ENCODE assay signal across 22 cellular contexts in genomic region chr12:49301759-49302158, GRCh38. TPM values are rescaled to one million over a fixed set of nuclear protein-coding genes. Genes with fewer than 3 reads are reported as not detected.
DNase-seq lines count a peak whose midpoint lies in the region; ATAC-seq, FAIRE-seq and TF ChIP-seq lines count a peak whose summit lies in the region.
"Had no signal": no experiment of that assay in that cellular context is flagged by ENCODE, and none has a peak within 500 bp of the region (broad histone marks: within the 10 kb centered on the region; RNA-seq: fewer than 3 reads in every experiment).

No MANE protein-coding gene starts in this region.

- TF ChIP-seq EP300 in GM12878 (IDR thresholded peaks at IDR 0.05; ENCODE audit: borderline replicate concordance in 1 of 2, control insufficient read depth in 1 of 2, low read depth in 2 of 2, low read length in 2 of 2): no peak

- intact Hi-C loops in GM12878 (cut with micrococcal nuclease; ENCODE audit: unreplicated experiment): no loop called here

- H4K20me1 ChIP-seq in DND-41 (ENCODE audit: insufficient read depth, low read length): no peaks in the 10 kb centered on the region
- no peaks in the 10 kb centered on the region for H4K20me1 ChIP-seq in GM12878 (ENCODE audit: control insufficient read depth, insufficient read depth)

- CTCF ChIA-PET in GM12878 (lab: Yijun Ruan, JAX): interaction anchor here (1.6 to 3.2 kb wide), 3 partner anchors 13 to 56 kb away, joined by 5 to 13 read pairs (median 12); no protein-coding TSS in a partner anchor
- CTCF ChIA-PET in HEK293T (lab: Yijun Ruan, JAX): interaction anchor here (0.9 to 1.3 kb wide), 4 partner anchors 13 to 46 kb away, joined by 3 read pairs; no protein-coding TSS in a partner anchor

- WGBS in GM12878 (ENCODE audit: insufficient coverage, insufficient replicate concordance, low lambda C conversion rate, missing lambda C conversion rate): 2% methylated on average over 4 of the region's 4 CpGs

- no peak for TF ChIP-seq POLR2A in GM12878 (IDR thresholded peaks at IDR 0.05; ENCODE audit: low read depth, low read length)

- H2AFZ ChIP-seq in DND-41 (ENCODE audit: low read depth, low read length) (peak overlapping the region; percentile 71), GM12878 (ENCODE audit: control insufficient read depth, low read depth, low read length) (peak overlapping the region; percentile 41; the same call in 1 of the 2 replicates)
- H2AFZ ChIP-seq: parathyroid adenoma had no signal

- no peaks in the 10 kb centered on the region for H3K79me2 ChIP-seq in DND-41 (ENCODE audit: insufficient read depth, low read length)
- no peaks in the 10 kb centered on the region for H3K79me2 ChIP-seq in GM12878 (ENCODE audit: control insufficient read depth, insufficient read depth, low read length)
- H3K79me2 ChIP-seq: parathyroid adenoma had no signal

- peaks cover 6% of the 10 kb centered on the region for H3K4me1 ChIP-seq in DND-41 (ENCODE audit: insufficient read depth, low read length)
- H3K4me1 ChIP-seq in GM12878 (ENCODE audit: control insufficient read depth, insufficient read depth, low read length): peaks cover 5% of the 10 kb centered on the region

- POLR2A ChIA-PET in GM12878 (lab: Charles Lee) (no interaction called here), HEK293T (lab: Yijun Ruan, JAX) (interaction anchor here (5.0 kb wide), 1 partner anchor 21 kb away, joined by 31 read pairs; the partner anchor contains the start of gene TROAP)

- SMC1A ChIA-PET in GM12878 (lab: Charles Lee; ENCODE audit: uncharacterized antibody, unreplicated experiment): interaction anchor here (1.1 kb wide), 1 partner anchor 234 kb away, joined by 3 read pairs; no protein-coding TSS in a partner anchor

- H3K9me3 ChIP-seq in DND-41 (ENCODE audit: insufficient read depth, low read length, severe bottlenecking) (no peaks in the 10 kb centered on the region), GM12878 (replicated peaks; ENCODE audit: control insufficient read depth, insufficient read depth, low read length) (no peaks in the 10 kb centered on the region)
- H3K9me3 ChIP-seq: A549, vagina had no signal

- FAIRE-seq in GM12878 (lab: Jason Lieb, UNC): peak; percentile 71
- FAIRE-seq: A549, frontal cortex had no signal

- H3K9ac ChIP-seq in DND-41 (ENCODE audit: low read depth, low read length): no peak overlapping the region
- no peak overlapping the region for H3K9ac ChIP-seq in GM12878 (ENCODE audit: control insufficient read depth, insufficient read depth, low read length)
- H3K9ac ChIP-seq: KMS-11, parathyroid adenoma had no signal

- ATAC-seq in DND-41 (ENCODE audit: insufficient read depth, low read depth) (peak; percentile 89), GM12878 (peak; percentile 41; the same call in 2 of the 3 replicates), GM21447 (IDR thresholded peaks at IDR 0.05; ENCODE audit: unreplicated experiment) (no peak)
- ATAC-seq: A549; naive thymus-derived CD4-positive, alpha-beta T cell had no signal

- in situ Hi-C loops in GM12878 (cut with MboI): no loop called here

- no peak for TF ChIP-seq CTCF in DND-41 (IDR thresholded peaks at IDR 0.05; ENCODE audit: borderline replicate concordance, extremely low read depth, low read length, poor library complexity, severe bottlenecking)
- no peak for TF ChIP-seq CTCF in GM12878 (IDR thresholded peaks at IDR 0.05 in 2 of 3, conservative IDR thresholded peaks at IDR 0.05 in 1 of 3; ENCODE audit: control insufficient read depth in 2 of 3, extremely low read depth in 1 of 3, insufficient read depth in 1 of 3, low read depth in 3 of 3, low read length in 3 of 3)

- RAD21 ChIA-PET in GM12878 (lab: Charles Lee; ENCODE audit: unreplicated experiment): interaction anchor here (1.1 to 1.6 kb wide), 2 partner anchors 10 to 45 kb away, joined by 3 to 4 read pairs; partner anchors contain the start of gene DNAJC22

- H3K36me3 ChIP-seq in DND-41 (ENCODE audit: insufficient read depth, low read length) (no peaks in the 10 kb centered on the region), GM12878 (ENCODE audit: control insufficient read depth in 2 of 2, insufficient read depth in 2 of 2, low read length in 1 of 2) (no peaks in the 10 kb centered on the region)
- H3K36me3 ChIP-seq: vagina had no signal

- H3K4me2 ChIP-seq in DND-41 (ENCODE audit: insufficient read depth, low read length): peak overlapping the region; percentile 43; the same call in 1 of the 2 replicates
- no peak overlapping the region for H3K4me2 ChIP-seq in GM12878 (ENCODE audit: control insufficient read depth, insufficient read depth)
- H3K4me2 ChIP-seq: A549, KMS-11 had no signal

- peak; percentile 65 for DNase-seq in activated CD4-positive, alpha-beta T cell treated with anti-CD3 and anti-CD28 coated beads for 48 hours
- no peak for DNase-seq in activated CD4-positive, alpha-beta T cell treated with anti-CD3 and anti-CD28 coated beads for 4 hours
- DNase-seq in DND-41: peak; percentile 59
- DNase-seq in SK-N-DZ (ENCODE audit: low spot score): peak; percentile 72
- DNase-seq in GM12878 (ENCODE audit: low read depth, low spot score): no peak
- DNase-seq in EL: no peak
- DNase-seq in HEK293T (ENCODE audit: extremely low spot score): no peak
- DNase-seq: amniotic stem cell; naive thymus-derived CD4-positive, alpha-beta T cell; NCI-H1092; NCI-H2029 treated with DMSO at 0.1 percent for 48 hours; substantia nigra had no signal

- BruUV-seq in GM12878 (replicated peaks; lab: Mats Ljungman, UMichigan): no TSS peak

- TF ChIP-seq RAD21 in GM12878 (IDR thresholded peaks at IDR 0.05; ENCODE audit: insufficient read depth, low read depth, low read length): no peak

- H3K27me3 ChIP-seq in DND-41 (ENCODE audit: insufficient read depth, low read length, poor library complexity) (no peaks in the 10 kb centered on the region), GM12878 (replicated peaks in 1 of 2; ENCODE audit: control insufficient read depth in 2 of 2, insufficient read depth in 2 of 2, low read length in 1 of 2) (peaks cover 2 to 6% of the 10 kb centered on the region in 2 experiments; a peak in 3 of 4 replicates)

- H3K27ac ChIP-seq in DND-41 (ENCODE audit: low read length) (no peak overlapping the region), GM12878 (ENCODE audit: control insufficient read depth, insufficient read depth) (no peak overlapping the region)
- H3K27ac ChIP-seq: A549, dorsolateral prefrontal cortex, KMS-11, parathyroid adenoma, vagina had no signal

- H3K4me3 ChIP-seq in DND-41 (ENCODE audit: low read depth in 1 of 2, low read length in 2 of 2): 0 out of 4 replicates have a peak overlapping the region, but pooled peaks of 1 of the 2 experiments have one; percentile 21
- H3K4me3 ChIP-seq in GM12878: no peak overlapping the region
- H3K4me3 ChIP-seq: A549, dorsolateral prefrontal cortex, vagina had no signal

RNA-seq across cellular contexts. Expression of gene PRPH, which starts 6.8 kb away (rescaled TPM):
- polyA plus RNA-seq in SK-N-DZ (2014; cell fraction: cytosol; rRNA removed): 220 and 279 TPM in 2 replicates
- 428 and 449 TPM in 2 replicates for polyA plus RNA-seq in SK-N-DZ (2014; cell fraction: nucleus; rRNA removed)
- not detected in 2 replicates for total RNA-seq in GM12878 (2013; cell fraction: nucleolus; rRNA removed)
- total RNA-seq in GM12878 (2014; rRNA removed): 0.22 and 0.23 TPM in 2 replicates
- total RNA-seq in GM12878 (2014; rRNA removed; fragmentation: Illumina TruSeq; extraction: Trizol): 0.09 TPM in 1 of 2 replicates, not detected in the other
- total RNA-seq in GM12878 (2021): 0.31 TPM in 1 of 2 replicates, not detected in the other
- polyA plus RNA-seq in GM12878 (2011; ENCODE audit: low read depth): not detected
- not detected in 2 replicates for polyA plus RNA-seq in GM12878 (2011; rRNA removed)
- not detected in 2 replicates for polyA plus RNA-seq in GM12878 (2011; cell fraction: cytosol; rRNA removed)
- 0.04 and 0.25 TPM in 2 replicates for polyA plus RNA-seq in GM12878 (2011; cell fraction: nucleus; rRNA removed)
- not detected in 2 replicates for polyA plus RNA-seq in GM12878 (2012)
- 0.09 TPM in 1 of 2 replicates, not detected in the other for polyA plus RNA-seq in GM12878 (2014; fragmentation: Illumina TruSeq; extraction: Trizol)
- polyA plus RNA-seq in GM12878 (2014; fragmentation: Nextera tagmentation; extraction: Ambion mirVana): under 1 TPM; 0.11 to 0.16 TPM
- 0.19 TPM in 1 of 2 replicates, not detected in the other for polyA plus RNA-seq in GM12878 (2014; rRNA removed)
- under 1 TPM in 1 of 2 experiments, not detected in 1; 0.45 TPM for polyA plus RNA-seq in GM12878 (2016; fragmentation: Nextera tagmentation; extraction: Ambion mirVana)
- polyA minus RNA-seq in GM12878 (2011; rRNA and poly(A)+ RNA removed): not detected in 2 replicates
- not detected in 2 replicates for polyA minus RNA-seq in GM12878 (2011; cell fraction: cytosol; rRNA and poly(A)+ RNA removed)
- polyA minus RNA-seq in GM12878 (2011; cell fraction: nucleus; rRNA and poly(A)+ RNA removed): not detected in 2 replicates
- total RNA-seq: naive thymus-derived CD4-positive, alpha-beta T cell had no signal
- polyA plus RNA-seq: BJ; naive thymus-derived CD4-positive, alpha-beta T cell had no signal

RNA-seq across cellular contexts. Expression of gene TROAP, which starts 21.3 kb away (rescaled TPM):
- 51.9 and 59.1 TPM in 2 replicates for polyA plus RNA-seq in SK-N-DZ (2014; cell fraction: cytosol; rRNA removed)
- polyA plus RNA-seq in SK-N-DZ (2014; cell fraction: nucleus; rRNA removed): 145 and 224 TPM in 2 replicates
- total RNA-seq in GM12878 (2013; cell fraction: nucleolus; rRNA removed): 21.4 and 21.8 TPM in 2 replicates
- total RNA-seq in GM12878 (2014; rRNA removed): 38.9 and 39.1 TPM in 2 replicates
- total RNA-seq in GM12878 (2014; rRNA removed; fragmentation: Illumina TruSeq; extraction: Trizol): 40.1 and 44.2 TPM in 2 replicates
- total RNA-seq in GM12878 (2021): 48.8 and 58.2 TPM in 2 replicates
- 13.1 TPM for polyA plus RNA-seq in GM12878 (2011; ENCODE audit: low read depth)
- 15.6 and 29.0 TPM in 2 replicates for polyA plus RNA-seq in GM12878 (2011; rRNA removed)
- 22.7 and 35.7 TPM in 2 replicates for polyA plus RNA-seq in GM12878 (2011; cell fraction: cytosol; rRNA removed)
- polyA plus RNA-seq in GM12878 (2011; cell fraction: nucleus; rRNA removed): 112 and 150 TPM in 2 replicates
- polyA plus RNA-seq in GM12878 (2012): 23.4 and 24.0 TPM in 2 replicates
- polyA plus RNA-seq in GM12878 (2014; fragmentation: Illumina TruSeq; extraction: Trizol): 41.8 and 93.7 TPM in 2 replicates
- 10 to 100 TPM; 26.8 to 46.9 TPM for polyA plus RNA-seq in GM12878 (2014; fragmentation: Nextera tagmentation; extraction: Ambion mirVana)
- polyA plus RNA-seq in GM12878 (2014; rRNA removed): 69.9 and 75.4 TPM in 2 replicates
- 10 to 100 TPM; 59.3 to 59.8 TPM for polyA plus RNA-seq in GM12878 (2016; fragmentation: Nextera tagmentation; extraction: Ambion mirVana)
- 17.0 and 28.9 TPM in 2 replicates for polyA minus RNA-seq in GM12878 (2011; rRNA and poly(A)+ RNA removed)
- 13.1 and 17.6 TPM in 2 replicates for polyA minus RNA-seq in GM12878 (2011; cell fraction: cytosol; rRNA and poly(A)+ RNA removed)
- 37.7 and 62.9 TPM in 2 replicates for polyA minus RNA-seq in GM12878 (2011; cell fraction: nucleus; rRNA and poly(A)+ RNA removed)
- total RNA-seq: cardiac septum had no signal

RNA-seq across cellular contexts. Expression of gene C1QL4, which starts 35.2 kb away (rescaled TPM):
- polyA plus RNA-seq in SK-N-DZ (2014; cell fraction: cytosol; rRNA removed): 28.5 and 41.0 TPM in 2 replicates
- 24.7 and 34.5 TPM in 2 replicates for polyA plus RNA-seq in SK-N-DZ (2014; cell fraction: nucleus; rRNA removed)
- total RNA-seq in GM12878 (2013; cell fraction: nucleolus; rRNA removed): not detected in 2 replicates
- total RNA-seq in GM12878 (2014; rRNA removed) (not detected in 2 replicates), GM12878 (2014; rRNA removed; fragmentation: Illumina TruSeq; extraction: Trizol) (not detected in 2 replicates), GM12878 (2021) (not detected in 2 replicates)
- polyA plus RNA-seq in GM12878 (2011; ENCODE audit: low read depth): not detected
- polyA plus RNA-seq in GM12878 (2011; rRNA removed) (not detected in 2 replicates), GM12878 (2014; fragmentation: Illumina TruSeq; extraction: Trizol) (not detected in 2 replicates), GM12878 (2014; fragmentation: Nextera tagmentation; extraction: Ambion mirVana) (not detected), GM12878 (2014; rRNA removed) (0.05 TPM in 1 of 2 replicates, not detected in the other), GM12878 (2016; fragmentation: Nextera tagmentation; extraction: Ambion mirVana) (not detected)
- polyA plus RNA-seq in GM12878 (2011; cell fraction: cytosol; rRNA removed): 0.03 TPM in 1 of 2 replicates, not detected in the other
- 0.06 and 0.13 TPM in 2 replicates for polyA plus RNA-seq in GM12878 (2011; cell fraction: nucleus; rRNA removed)
- polyA plus RNA-seq in GM12878 (2012): 0.12 and 0.13 TPM in 2 replicates
- polyA minus RNA-seq in GM12878 (2011; rRNA and poly(A)+ RNA removed): not detected in 2 replicates
- polyA minus RNA-seq in GM12878 (2011; cell fraction: cytosol; rRNA and poly(A)+ RNA removed): not detected in 2 replicates
- 0.19 TPM in 1 of 2 replicates, not detected in the other for polyA minus RNA-seq in GM12878 (2011; cell fraction: nucleus; rRNA and poly(A)+ RNA removed)
- total RNA-seq: cardiac septum; kidney epithelial cell; naive thymus-derived CD4-positive, alpha-beta T cell had no signal
- polyA plus RNA-seq: BJ; naive thymus-derived CD4-positive, alpha-beta T cell had no signal

RNA-seq across cellular contexts. Expression of gene TUBA1C, which starts 36.9 kb away (rescaled TPM):
- 6.9 and 9.3 TPM in 2 replicates for polyA plus RNA-seq in SK-N-DZ (2014; cell fraction: cytosol; rRNA removed)
- 0.52 and 4.8 TPM in 2 replicates for polyA plus RNA-seq in SK-N-DZ (2014; cell fraction: nucleus; rRNA removed)
- 36.9 and 48.7 TPM in 2 replicates for total RNA-seq in GM12878 (2013; cell fraction: nucleolus; rRNA removed)
- 449 and 453 TPM in 2 replicates for total RNA-seq in GM12878 (2014; rRNA removed)
- 333 and 343 TPM in 2 replicates for total RNA-seq in GM12878 (2014; rRNA removed; fragmentation: Illumina TruSeq; extraction: Trizol)
- total RNA-seq in GM12878 (2021): 318 and 323 TPM in 2 replicates
- 181 TPM for polyA plus RNA-seq in GM12878 (2011; ENCODE audit: low read depth)
- 406 and 821 TPM in 2 replicates for polyA plus RNA-seq in GM12878 (2011; rRNA removed)
- polyA plus RNA-seq in GM12878 (2011; cell fraction: cytosol; rRNA removed): 1,358 and 1,411 TPM in 2 replicates
- 349 and 442 TPM in 2 replicates for polyA plus RNA-seq in GM12878 (2011; cell fraction: nucleus; rRNA removed)
- 194 and 220 TPM in 2 replicates for polyA plus RNA-seq in GM12878 (2012)
- polyA plus RNA-seq in GM12878 (2014; fragmentation: Illumina TruSeq; extraction: Trizol): 958 and 1,003 TPM in 2 replicates
- polyA plus RNA-seq in GM12878 (2014; fragmentation: Nextera tagmentation; extraction: Ambion mirVana): 100 to 1,000 TPM; 285 to 374 TPM
- polyA plus RNA-seq in GM12878 (2014; rRNA removed): 716 and 733 TPM in 2 replicates
- polyA plus RNA-seq in GM12878 (2016; fragmentation: Nextera tagmentation; extraction: Ambion mirVana): 100 to 1,000 TPM; 432 to 449 TPM
- polyA minus RNA-seq in GM12878 (2011; rRNA and poly(A)+ RNA removed): 870 and 1,102 TPM in 2 replicates
- 144 and 171 TPM in 2 replicates for polyA minus RNA-seq in GM12878 (2011; cell fraction: cytosol; rRNA and poly(A)+ RNA removed)
- 70.7 and 117 TPM in 2 replicates for polyA minus RNA-seq in GM12878 (2011; cell fraction: nucleus; rRNA and poly(A)+ RNA removed)

RNA-seq across cellular contexts. Expression of gene DNAJC22, which starts 44.9 kb away (rescaled TPM):
- polyA plus RNA-seq in SK-N-DZ (2014; cell fraction: cytosol; rRNA removed): 2.2 and 2.4 TPM in 2 replicates
- polyA plus RNA-seq in SK-N-DZ (2014; cell fraction: nucleus; rRNA removed): 2.3 and 2.4 TPM in 2 replicates
- total RNA-seq in GM12878 (2013; cell fraction: nucleolus; rRNA removed): 1.1 and 1.2 TPM in 2 replicates
- total RNA-seq in GM12878 (2014; rRNA removed) (0.05 and 0.11 TPM in 2 replicates), GM12878 (2014; rRNA removed; fragmentation: Illumina TruSeq; extraction: Trizol) (0.09 TPM in 2 replicates), GM12878 (2021) (0.15 and 0.19 TPM in 2 replicates)
- polyA plus RNA-seq in GM12878 (2011; ENCODE audit: low read depth): not detected
- polyA plus RNA-seq in GM12878 (2011; rRNA removed) (0.61 and 0.82 TPM in 2 replicates), GM12878 (2014; fragmentation: Illumina TruSeq; extraction: Trizol) (0.06 and 0.10 TPM in 2 replicates), GM12878 (2014; fragmentation: Nextera tagmentation; extraction: Ambion mirVana) (not detected), GM12878 (2014; rRNA removed) (0.20 and 0.44 TPM in 2 replicates), GM12878 (2016; fragmentation: Nextera tagmentation; extraction: Ambion mirVana) (under 1 TPM in 1 of 2 experiments, not detected in 1; 0.13 TPM)
- polyA plus RNA-seq in GM12878 (2011; cell fraction: cytosol; rRNA removed): 0.75 and 1.2 TPM in 2 replicates
- polyA plus RNA-seq in GM12878 (2011; cell fraction: nucleus; rRNA removed): 1.3 and 1.5 TPM in 2 replicates
- 0.08 and 0.19 TPM in 2 replicates for polyA plus RNA-seq in GM12878 (2012)
- 0.44 and 0.77 TPM in 2 replicates for polyA minus RNA-seq in GM12878 (2011; rRNA and poly(A)+ RNA removed)
- polyA minus RNA-seq in GM12878 (2011; cell fraction: cytosol; rRNA and poly(A)+ RNA removed): not detected in 2 replicates
- 0.57 and 0.60 TPM in 2 replicates for polyA minus RNA-seq in GM12878 (2011; cell fraction: nucleus; rRNA and poly(A)+ RNA removed)
- total RNA-seq: naive thymus-derived CD4-positive, alpha-beta T cell had no signal
- polyA plus RNA-seq: naive thymus-derived CD4-positive, alpha-beta T cell had no signal

Comparison
In these comparisons a context has a peak if more than half of its experiments do, and no peak if none do; other contexts are left out.
1. DNase-seq: peak in activated CD4-positive, alpha-beta T cell treated with anti-CD3 and anti-CD28 coated beads for 48 hours (single experiment), DND-41 (single experiment) and SK-N-DZ (single experiment); none in activated CD4-positive, alpha-beta T cell treated with anti-CD3 and anti-CD28 coated beads for 4 hours (0 of 2), GM12878 (single experiment), EL (single experiment) and HEK293T (single experiment).